Comparison of ENCODE assay signal across 8 cellular contexts in genomic region chr17:17416007-17416399, GRCh38.
A peak's percentile ranks its signal among the peaks of the same experiment; 100 is the strongest.
DNase-seq lines count a peak whose midpoint lies in the region; ATAC-seq, FAIRE-seq and TF ChIP-seq lines count a peak whose summit lies in the region.

No MANE protein-coding gene starts in this region.

- no peak for FAIRE-seq in bronchial epithelial cell (lab: Jason Lieb, UNC)
- no peak for FAIRE-seq in frontal cortex (lab: Jason Lieb, UNC)

- H3K9ac ChIP-seq in PC-3 (ENCODE audit: low read length) = peak overlapping the region; percentile 74

- in situ Hi-C loops in Caki2 (cut with HindIII; ENCODE audit: low pct_unique_long_range_greater_than_20kb, low sequenced_read_pairs) = no loop called here

- no peaks in the 10 kb centered on the region for H3K27me3 ChIP-seq in PC-3 (ENCODE audit: low read length)
- H3K27me3 ChIP-seq in bronchial epithelial cell (ENCODE audit: control insufficient read depth, insufficient read depth, low read length) = no peaks in the 10 kb centered on the region

- no peaks in the 10 kb centered on the region for H4K20me1 ChIP-seq in PC-3 (ENCODE audit: low read length)

- H3K27ac ChIP-seq in PC-3 (ENCODE audit: low read length) = peak overlapping the region; percentile 96

- H3K79me2 ChIP-seq in PC-3 (ENCODE audit: low read length) = no peaks in the 10 kb centered on the region

- intact Hi-C loops in PC-3 (cut with micrococcal nuclease) = loop anchor here (1.0 to 10.0 kb wide), 2 partner anchors 30 to 79 kb away; partner anchors contain the start of gene RASD1

- BruUV-seq in PC-3 (replicated peaks; lab: Mats Ljungman, UMichigan) = TSS peak; percentile 40

- TF ChIP-seq CTCF in PC-3 (conservative IDR thresholded peaks at IDR 0.05; ENCODE audit: low read depth, low read length) (no peak), bronchial epithelial cell (IDR thresholded peaks at IDR 0.05; ENCODE audit: insufficient read depth, low read length, severe bottlenecking) (no peak)

- DNase-seq in Caki2 (ENCODE audit: low read depth) = peak; percentile 64
- DNase-seq in HUDEP-2 (lab: John Stamatoyannopoulos, UW; ENCODE audit: unreplicated experiment in 76 of 76) = peak in 58 of 76 experiments; percentile 10 to 79 (median 44)
- DNase-seq in PC-3 = peak; percentile 81
- peak; percentile 86 for DNase-seq in bronchial epithelial cell (ENCODE audit: low read depth)
- peak; percentile 68 for DNase-seq in medulla oblongata (ENCODE audit: extremely low spot score)
- no peak for DNase-seq in frontal cortex (ENCODE audit: low spot score in 2 of 2)
- no peak for DNase-seq in T1000 (lab: John Stamatoyannopoulos, UW)

- H3K36me3 ChIP-seq in PC-3 (ENCODE audit: low read depth, low read length) (no peaks in the 10 kb centered on the region), bronchial epithelial cell (ENCODE audit: control insufficient read depth, insufficient read depth, low read length) (no peaks in the 10 kb centered on the region)

- peak overlapping the region; percentile 49 for H2AFZ ChIP-seq in PC-3 (ENCODE audit: low read length)

- H3K9me3 ChIP-seq in PC-3 (ENCODE audit: low read length) = no peaks in the 10 kb centered on the region

- no peaks in the 10 kb centered on the region for H3K9me2 ChIP-seq in PC-3 (replicated peaks; ENCODE audit: low read length)

- H3K4me3 ChIP-seq in PC-3 (ENCODE audit: low read length) = no peak overlapping the region
- no peak overlapping the region for H3K4me3 ChIP-seq in bronchial epithelial cell (ENCODE audit: low read depth, low read length)

- peak; percentile 39 for ATAC-seq in PC-3
- ATAC-seq in HG03108 (IDR thresholded peaks at IDR 0.05; ENCODE audit: unreplicated experiment) = no peak

- POLR2A ChIA-PET in PC-3 (lab: Charles Lee; ENCODE audit: unreplicated experiment) = interaction anchor here (0.6 kb wide), 1 partner anchor 47 kb away, joined by 4 read pairs; no protein-coding TSS in a partner anchor

- peaks cover 6% of the 10 kb centered on the region for H3F3A ChIP-seq in PC-3 (ENCODE audit: low read length, unreplicated experiment)

- H3K4me2 ChIP-seq in PC-3 (ENCODE audit: low read length) = peak overlapping the region; percentile 30

- CTCF ChIA-PET in PC-3 (lab: Charles Lee) = no interaction called here

- H3K4me1 ChIP-seq in PC-3 (ENCODE audit: insufficient read depth, low read length) = peaks cover 52% of the 10 kb centered on the region

Comparison
In these comparisons a context has a peak if more than half of its experiments do, and no peak if none do; other contexts are left out.
1. DNase-seq: peak in Caki2 (single experiment), HUDEP-2 (58 of 76), PC-3 (single experiment), bronchial epithelial cell (single experiment) and medulla oblongata (single experiment); none in frontal cortex (0 of 2) and T1000 (single experiment).